In genomic region chr7:154886591-154886990, GRCh38 we compare ENCODE assay signal across 20 cellular contexts.
DNase-seq lines count a peak whose midpoint lies in the region; FAIRE-seq and TF ChIP-seq lines count a peak whose summit lies in the region.
"Had no signal": no experiment of that assay in that cellular context is flagged by ENCODE, and none has a peak within 500 bp of the region (broad histone marks: within the 10 kb centered on the region; RNA-seq: fewer than 3 reads in every experiment).

No MANE protein-coding gene starts in this region.

- no peak for TF ChIP-seq CTCF in astrocyte (IDR thresholded peaks at IDR 0.05; ENCODE audit: insufficient read depth, low read depth, low read length)
- TF ChIP-seq CTCF in osteoblast (IDR thresholded peaks at IDR 0.05; ENCODE audit: extremely low read depth, low read depth, low read length), result no peak

- DNase-seq in ACHN (peak; percentile 22), MG63 (peak; percentile 3), astrocyte (ENCODE audit: low read depth) (no peak), osteoblast (ENCODE audit: insufficient read length, low spot score, missing footprints) (peak; percentile 74), GF-D8 (lab: John Stamatoyannopoulos, UW) (no peak), NCI-H2107 (lab: John Stamatoyannopoulos, UW) (no peak), NAMALWA (ENCODE audit: low spot score) (no peak)
- DNase-seq: CD4-positive, alpha-beta memory T cell; DMS153; DMS79; GDM1; GM23248; HCEC 1CT had no signal

- H3K27ac ChIP-seq in astrocyte (ENCODE audit: low read depth, low read length) (no peak overlapping the region), osteoblast (ENCODE audit: low read depth, low read length) (no peak overlapping the region)
- H3K27ac ChIP-seq: 22Rv1, A549, BLaER1, GM23248, HL-60 had no signal

- H3K4me1 ChIP-seq in astrocyte (ENCODE audit: insufficient read depth, low read length) (no peaks in the 10 kb centered on the region), osteoblast (ENCODE audit: insufficient read depth, low read length) (no peaks in the 10 kb centered on the region)
- H3K4me1 ChIP-seq: A549, BLaER1 had no signal

- no peak overlapping the region for H3K4me2 ChIP-seq in astrocyte (ENCODE audit: low read length)
- no peak overlapping the region for H3K4me2 ChIP-seq in osteoblast (ENCODE audit: insufficient read depth, low read length)
- H3K4me2 ChIP-seq: A549, BLaER1 had no signal

- H2AFZ ChIP-seq in astrocyte (ENCODE audit: low read depth, low read length) (no peak overlapping the region), osteoblast (ENCODE audit: low read length) (no peak overlapping the region)
- H2AFZ ChIP-seq: GM23248 had no signal

- peaks cover 17% of the 10 kb centered on the region for H3K9me3 Mint-ChIP-seq in astrocyte (ENCODE audit: unreplicated experiment)

- H3K36me3 Mint-ChIP-seq in astrocyte (ENCODE audit: low read depth, unreplicated experiment), result no peaks in the 10 kb centered on the region
- H3K36me3 Mint-ChIP-seq: CD14-positive monocyte; CD4-positive, alpha-beta memory T cell had no signal

- H3K36me3 ChIP-seq in MG63, result no peaks in the 10 kb centered on the region
- no peaks in the 10 kb centered on the region for H3K36me3 ChIP-seq in astrocyte (ENCODE audit: insufficient read depth, low read length)
- H3K36me3 ChIP-seq in osteoblast (ENCODE audit: insufficient read depth, low read length), result no peaks in the 10 kb centered on the region
- H3K36me3 ChIP-seq: BLaER1 had no signal

- H3K9ac ChIP-seq in astrocyte (ENCODE audit: low read length), result no peak overlapping the region
- H3K9ac ChIP-seq: BLaER1, GM23248 had no signal

- peaks cover 6% of the 10 kb centered on the region for H3K4me1 Mint-ChIP-seq in astrocyte (ENCODE audit: low read depth, unreplicated experiment)
- H3K4me1 Mint-ChIP-seq: CD14-positive monocyte; CD4-positive, alpha-beta memory T cell had no signal

- H3K27me3 ChIP-seq in MG63, result no peaks in the 10 kb centered on the region
- no peaks in the 10 kb centered on the region for H3K27me3 ChIP-seq in astrocyte (ENCODE audit: insufficient read depth, low read length)
- no peaks in the 10 kb centered on the region for H3K27me3 ChIP-seq in osteoblast (ENCODE audit: insufficient read depth, low read length)
- H3K27me3 ChIP-seq: BLaER1 had no signal

- no peak for FAIRE-seq in astrocyte (lab: Jason Lieb, UNC)
- FAIRE-seq: A549, GM12878, GM19239 had no signal

- H3K9me3 ChIP-seq in MG63, result no peaks in the 10 kb centered on the region
- peaks cover 28% of the 10 kb centered on the region for H3K9me3 ChIP-seq in astrocyte (ENCODE audit: insufficient read depth, low read depth, low read length)
- H3K9me3 ChIP-seq in osteoblast (ENCODE audit: low read depth, low read length), result peaks cover 15% of the 10 kb centered on the region

- no peak overlapping the region for H3K4me3 Mint-ChIP-seq in astrocyte (ENCODE audit: unreplicated experiment)
- H3K4me3 Mint-ChIP-seq: CD14-positive monocyte; CD4-positive, alpha-beta memory T cell had no signal

- in situ Hi-C loops in ACHN (cut with HindIII; ENCODE audit: low pct_ligation_motif_present, low pct_unique_long_range_greater_than_20kb, low sequenced_read_pairs), result no loop called here

- H3K4me3 ChIP-seq in MG63, result no peak overlapping the region
- H3K4me3 ChIP-seq in astrocyte (ENCODE audit: insufficient read depth, low read depth, low read length), result no peak overlapping the region
- no peak overlapping the region for H3K4me3 ChIP-seq in osteoblast (ENCODE audit: insufficient read depth, low read length)
- H3K4me3 ChIP-seq: A549, BLaER1, GM12878, GM23248 had no signal

- peak overlapping the region; percentile 34 for H3K27ac Mint-ChIP-seq in astrocyte (ENCODE audit: unreplicated experiment)
- H3K27ac Mint-ChIP-seq: CD14-positive monocyte; CD4-positive, alpha-beta memory T cell had no signal

- peaks cover 19% of the 10 kb centered on the region for H3K27me3 Mint-ChIP-seq in astrocyte (ENCODE audit: low read depth, unreplicated experiment)

- H3K79me2 ChIP-seq in astrocyte (ENCODE audit: insufficient read depth, low read length) (no peaks in the 10 kb centered on the region), osteoblast (ENCODE audit: insufficient read depth, low read length) (no peaks in the 10 kb centered on the region)

- H4K20me1 ChIP-seq in astrocyte (ENCODE audit: insufficient read depth, low read length) (no peaks in the 10 kb centered on the region), osteoblast (ENCODE audit: insufficient read depth, low read length) (no peaks in the 10 kb centered on the region)
- H4K20me1 ChIP-seq: BLaER1 had no signal

Comparison
In these comparisons a context has a peak if more than half of its experiments do, and no peak if none do; other contexts are left out.
1. DNase-seq: peak in ACHN (single experiment), MG63 (single experiment) and osteoblast (single experiment); none in astrocyte (single experiment), GF-D8 (single experiment), NCI-H2107 (single experiment) and NAMALWA (single experiment).